In the genomic region with DNA sequence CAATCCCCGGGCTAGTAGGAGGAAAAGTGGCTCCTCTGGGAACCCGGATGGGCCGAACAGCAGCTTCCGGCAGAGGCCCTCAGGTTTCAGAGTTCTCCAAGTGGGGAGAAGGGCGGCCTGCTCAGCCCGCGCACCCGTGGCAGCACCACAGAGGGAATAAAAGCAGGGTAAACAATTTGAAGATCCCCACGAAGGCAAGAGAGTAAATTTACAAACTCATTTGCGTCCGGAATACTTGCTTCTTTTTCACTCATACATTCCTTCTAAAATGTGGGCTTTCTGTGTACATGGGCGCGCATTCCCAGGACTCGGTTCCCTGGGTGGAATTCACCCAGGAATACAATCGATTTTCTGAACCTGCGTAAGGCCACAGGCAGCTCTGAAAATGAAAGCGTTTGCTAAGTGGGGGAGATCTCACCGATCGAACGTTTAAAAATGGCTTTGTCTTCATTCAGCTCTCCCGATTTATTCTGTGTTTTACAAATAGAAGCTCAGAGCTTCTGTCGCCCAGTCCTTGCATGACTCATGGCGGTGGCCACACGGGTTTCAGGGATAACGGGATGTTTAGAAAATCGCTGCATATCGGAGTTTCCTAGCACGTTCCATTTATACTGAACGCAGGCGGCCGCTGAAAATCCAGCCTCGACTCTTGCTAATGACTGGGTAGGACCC, we compare ENCODE assay signal across 9 cellular contexts.
DNase-seq lines count a peak whose midpoint lies in the region; ATAC-seq and TF ChIP-seq lines count a peak whose summit lies in the region.
"Had no signal": no experiment of that assay in that cellular context is flagged by ENCODE, and none has a peak within 500 bp of the region (broad histone marks: within the 10 kb centered on the region; RNA-seq: fewer than 3 reads in every experiment).

No MANE protein-coding gene starts in this region.

- H3K4me2 ChIP-seq in Karpas-422 (ENCODE audit: low read depth, low read length, poor library complexity, severe bottlenecking) = no peak overlapping the region

- no peak for ATAC-seq in GM21825 (IDR thresholded peaks at IDR 0.05; ENCODE audit: unreplicated experiment)
- ATAC-seq in GM19395 (IDR thresholded peaks at IDR 0.05; ENCODE audit: unreplicated experiment) = no peak

- TF ChIP-seq CTCF in GM12865 (IDR thresholded peaks at IDR 0.05; ENCODE audit: insufficient read depth, low read depth, low read length, missing control alignments) = no peak

- intact Hi-C loops in activated T-helper 1 cell treated with anti-CD3 and anti-CD28 coated beads, Interleukin-12 subunit alpha, Interleukin-12 subunit beta, Interleukin-2, Interleukin-4 antibody, amounts not matched to agents 30 ng/mL and 10 ng/mL and 1 ng/mL, durations not matched to agents 14 hours and 24 hours and 36 hours (cut with micrococcal nuclease) = loop anchor here (1.0 to 10.0 kb wide), 4 partner anchors 34 to 804 kb away; no protein-coding TSS in a partner anchor

- peak overlapping the region; percentile 71 for H3K27ac Mint-ChIP-seq in activated T-helper 1 cell treated with anti-CD3 and anti-CD28 coated beads, Interleukin-12 subunit alpha, Interleukin-12 subunit beta, Interleukin-2, Interleukin-4 antibody, amounts not matched to agents 30 ng/mL and 10 ng/mL and 1 ng/mL, durations not matched to agents 14 hours and 24 hours and 36 hours

- H2AFZ ChIP-seq in Karpas-422 (ENCODE audit: low read length) = no peak overlapping the region

- H3K9me2 ChIP-seq in Karpas-422 (replicated peaks; ENCODE audit: insufficient read depth, low read length) = no peaks in the 10 kb centered on the region

- H3K9me3 ChIP-seq in iPS-15b (ENCODE audit: control insufficient read depth, insufficient read depth, low read length) (no peaks in the 10 kb centered on the region), skeletal muscle tissue (ENCODE audit: control insufficient read depth in 3 of 3, low read length in 3 of 3) (no peaks in the 10 kb centered on the region), Karpas-422 (ENCODE audit: low read length) (no peaks in the 10 kb centered on the region)

- H3K36me3 Mint-ChIP-seq in activated T-helper 1 cell treated with anti-CD3 and anti-CD28 coated beads, Interleukin-12 subunit alpha, Interleukin-12 subunit beta, Interleukin-2, Interleukin-4 antibody, amounts not matched to agents 30 ng/mL and 10 ng/mL and 1 ng/mL, durations not matched to agents 14 hours and 24 hours and 36 hours (ENCODE audit: low read depth) = peaks cover 2% of the 10 kb centered on the region

- H3K9ac ChIP-seq in iPS-15b (ENCODE audit: low read depth, low read length) = no peak overlapping the region
- H3K9ac ChIP-seq in skeletal muscle tissue (ENCODE audit: low read depth in 1 of 3, low read length in 3 of 3) = no peak overlapping the region
- H3K9ac ChIP-seq in Karpas-422 (ENCODE audit: low read length) = no peak overlapping the region

- no peaks in the 10 kb centered on the region for H3K9me3 Mint-ChIP-seq in activated T-helper 1 cell treated with anti-CD3 and anti-CD28 coated beads, Interleukin-12 subunit alpha, Interleukin-12 subunit beta, Interleukin-2, Interleukin-4 antibody, amounts not matched to agents 30 ng/mL and 10 ng/mL and 1 ng/mL, durations not matched to agents 14 hours and 24 hours and 36 hours

- H3K36me3 ChIP-seq in iPS-15b (ENCODE audit: control insufficient read depth, insufficient read depth, low read length) (no peaks in the 10 kb centered on the region), skeletal muscle tissue (ENCODE audit: control insufficient read depth in 3 of 3, insufficient read depth in 3 of 3, low read length in 3 of 3) (no peaks in the 10 kb centered on the region), Karpas-422 (ENCODE audit: insufficient read depth, low read length) (no peaks in the 10 kb centered on the region)

- H3K4me1 Mint-ChIP-seq in activated T-helper 1 cell treated with anti-CD3 and anti-CD28 coated beads, Interleukin-12 subunit alpha, Interleukin-12 subunit beta, Interleukin-2, Interleukin-4 antibody, amounts not matched to agents 30 ng/mL and 10 ng/mL and 1 ng/mL, durations not matched to agents 14 hours and 24 hours and 36 hours (ENCODE audit: low read depth) = peaks cover 39% of the 10 kb centered on the region

- H3K27ac ChIP-seq in skeletal muscle tissue (ENCODE audit: low read depth, low read length) = no peak overlapping the region
- H3K27ac ChIP-seq in Karpas-422 (ENCODE audit: low read length) = no peak overlapping the region

- H3K4me3 Mint-ChIP-seq in activated T-helper 1 cell treated with anti-CD3 and anti-CD28 coated beads, Interleukin-12 subunit alpha, Interleukin-12 subunit beta, Interleukin-2, Interleukin-4 antibody, amounts not matched to agents 30 ng/mL and 10 ng/mL and 1 ng/mL, durations not matched to agents 14 hours and 24 hours and 36 hours = peak overlapping the region; percentile 87

- H3K27me3 ChIP-seq in iPS-15b (ENCODE audit: control insufficient read depth, insufficient read depth, low read length) (peaks cover 100% of the 10 kb centered on the region), skeletal muscle tissue (ENCODE audit: control insufficient read depth in 3 of 3, insufficient read depth in 3 of 3, low read length in 3 of 3) (peaks cover 98 to 99% (median 99%) of the 10 kb centered on the region in 3 donors), Karpas-422 (ENCODE audit: low read length) (no peaks in the 10 kb centered on the region; the same call in 1 of the 2 replicates)

- peaks cover 92% of the 10 kb centered on the region for H3K27me3 Mint-ChIP-seq in activated T-helper 1 cell treated with anti-CD3 and anti-CD28 coated beads, Interleukin-12 subunit alpha, Interleukin-12 subunit beta, Interleukin-2, Interleukin-4 antibody, amounts not matched to agents 30 ng/mL and 10 ng/mL and 1 ng/mL, durations not matched to agents 14 hours and 24 hours and 36 hours (ENCODE audit: insufficient read depth)

- H3K4me3 ChIP-seq in GM12865 (ENCODE audit: low read depth, low read length) (peak overlapping the region; percentile 22), iPS-15b (ENCODE audit: low read depth, low read length) (peak overlapping the region; percentile 30), skeletal muscle tissue (ENCODE audit: low read length in 3 of 3) (peak overlapping the region; percentile 30 to 59 (median 45)), Karpas-422 (ENCODE audit: low read length) (no peak overlapping the region)

- H4K20me1 ChIP-seq in Karpas-422 (ENCODE audit: insufficient read depth, low read depth, low read length) = no peaks in the 10 kb centered on the region

- DNase-seq in GM12865 (ENCODE audit: low read depth) (no peak), Ammon's horn (ENCODE audit: low spot score) (no peak), Karpas-422 (no peak)
- DNase-seq in activated T-helper 1 cell treated with anti-CD3 and anti-CD28 coated beads, Interleukin-12 subunit alpha, Interleukin-12 subunit beta, Interleukin-2, Interleukin-4 antibody, amounts not matched to agents 30 ng/mL and 10 ng/mL and 1 ng/mL, durations not matched to agents 14 hours and 24 hours and 36 hours (ENCODE audit: low spot score) = no peak
- DNase-seq: NCI-H524 had no signal

- peaks cover 15% of the 10 kb centered on the region for H3K4me1 ChIP-seq in iPS-15b (ENCODE audit: control insufficient read depth, insufficient read depth, low read length)
- H3K4me1 ChIP-seq in skeletal muscle tissue (ENCODE audit: control insufficient read depth in 3 of 3, insufficient read depth in 3 of 3, low read length in 3 of 3) = peaks cover 25 to 37% (median 26%) of the 10 kb centered on the region in 3 donors
- H3K4me1 ChIP-seq in Karpas-422 (ENCODE audit: low read length) = peaks cover 14% of the 10 kb centered on the region

- H3K79me2 ChIP-seq in Karpas-422 (ENCODE audit: low read length) = no peaks in the 10 kb centered on the region
